In genomic region chr3:110881069-110881468, GRCh38 we compare ENCODE assay signal across 9 cellular contexts.
A peak's percentile ranks its signal among the peaks of the same experiment; 100 is the strongest.
DNase-seq lines count a peak whose midpoint lies in the region; ATAC-seq, FAIRE-seq and TF ChIP-seq lines count a peak whose summit lies in the region.
"Had no signal": no experiment of that assay in that cellular context is flagged by ENCODE, and none has a peak within 500 bp of the region (broad histone marks: within the 10 kb centered on the region; RNA-seq: fewer than 3 reads in every experiment).

No MANE protein-coding gene starts in this region.

- H3K27ac ChIP-seq in adrenal gland (no peak overlapping the region), kidney (ENCODE audit: low read depth in 2 of 2, low read length in 2 of 2) (no peak overlapping the region)
- H3K27ac ChIP-seq: thoracic aorta had no signal

- TF ChIP-seq CTCF in GM12864 (IDR thresholded peaks at IDR 0.05; ENCODE audit: low read depth, low read length, missing control alignments): peak; percentile 54
- peak in 1 of 6 experiments; percentile 11 for TF ChIP-seq CTCF in adrenal gland (IDR thresholded peaks at IDR 0.05)
- peak; percentile 23 for TF ChIP-seq CTCF in kidney (IDR thresholded peaks at IDR 0.05; ENCODE audit: borderline replicate concordance, extremely low read depth, insufficient read depth)

- no peaks in the 10 kb centered on the region for H3K9me3 ChIP-seq in adrenal gland (replicated peaks in 1 of 3)
- no peaks in the 10 kb centered on the region for H3K9me3 ChIP-seq in kidney (ENCODE audit: control insufficient read depth in 1 of 2, low read length in 2 of 2)
- H3K9me3 ChIP-seq: thoracic aorta had no signal

- intact Hi-C loops in adrenal gland (cut with DNase I) (no loop called here), kidney (cut with DNase I) (no loop called here)

- DNase-seq in GM12864 (ENCODE audit: low read depth) (no peak), LHCN-M2 (ENCODE audit: low read depth) (peak; percentile 52), adrenal gland (peak; percentile 33 to 82 (median 71)), kidney (peak; percentile 66), middle frontal gyrus (ENCODE audit: extremely low spot score, low spot score) (no peak)
- DNase-seq in central memory CD4-positive, alpha-beta T cell: no peak

- peak; percentile 73 for ATAC-seq in GM21576 (IDR thresholded peaks at IDR 0.05; ENCODE audit: unreplicated experiment)
- ATAC-seq in GM18873 (IDR thresholded peaks at IDR 0.05; ENCODE audit: low FRiP score, unreplicated experiment): no peak

- no peaks in the 10 kb centered on the region for H3K27me3 ChIP-seq in adrenal gland

- H3K4me3 ChIP-seq in GM12864 (ENCODE audit: low read depth, low read length) (no peak overlapping the region), adrenal gland (no peak overlapping the region), kidney (ENCODE audit: low read length in 2 of 2) (no peak overlapping the region)
- H3K4me3 ChIP-seq: thoracic aorta had no signal

- no peak for TF ChIP-seq POLR2A in adrenal gland (IDR thresholded peaks at IDR 0.05)

- FAIRE-seq in kidney (lab: Jason Lieb, UNC): no peak

- WGBS in adrenal gland, 4 donors: 40 to 47% (median 43%) methylated on average over 4 of the region's 4 CpGs

- no peak overlapping the region for H3K9ac ChIP-seq in kidney (ENCODE audit: low read length in 2 of 2)

- no peaks in the 10 kb centered on the region for H3K4me1 ChIP-seq in adrenal gland (replicated peaks in 1 of 2)
- no peaks in the 10 kb centered on the region for H3K4me1 ChIP-seq in kidney (ENCODE audit: control insufficient read depth in 1 of 2, insufficient read depth in 1 of 2, low read depth in 1 of 2, low read length in 2 of 2)

- no peaks in the 10 kb centered on the region for H3K36me3 ChIP-seq in adrenal gland (replicated peaks in 1 of 2)
- no peaks in the 10 kb centered on the region for H3K36me3 ChIP-seq in kidney (ENCODE audit: control insufficient read depth in 1 of 2, insufficient read depth in 2 of 2, low read length in 2 of 2)
- H3K36me3 ChIP-seq: thoracic aorta had no signal

Comparison
In these comparisons a context has a peak if more than half of its experiments do, and no peak if none do; other contexts are left out.
1. DNase-seq: peak in LHCN-M2 (single experiment), adrenal gland (7 of 7) and kidney (single experiment); none in GM12864 (single experiment), central memory CD4-positive, alpha-beta T cell (single experiment) and middle frontal gyrus (single experiment).